In genomic region chr6:151390276-151391020, GRCh38 we compare ENCODE assay signal across 1 cellular context.
TF ChIP-seq lines count a peak whose summit lies in the region.

No MANE protein-coding gene starts in this region.

TF ChIP-seq in HepG2, 621 proteins besides CTCF, POLR2A, EP300 and RAD21 (continued from another document and continues in another):
- TF ChIP-seq, protein P1, sequence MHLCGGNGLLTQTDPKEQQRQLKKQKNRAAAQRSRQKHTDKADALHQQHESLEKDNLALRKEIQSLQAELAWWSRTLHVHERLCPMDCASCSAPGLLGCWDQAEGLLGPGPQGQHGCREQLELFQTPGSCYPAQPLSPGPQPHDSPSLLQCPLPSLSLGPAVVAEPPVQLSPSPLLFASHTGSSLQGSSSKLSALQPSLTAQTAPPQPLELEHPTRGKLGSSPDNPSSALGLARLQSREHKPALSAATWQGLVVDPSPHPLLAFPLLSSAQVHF (CRISPR knock-in tag; IDR thresholded peaks at IDR 0.05), result peak; percentile 81
- TF ChIP-seq SIN3A (IDR thresholded peaks at IDR 0.05; ENCODE audit: borderline replicate concordance, low read depth, low read length), result peak; percentile 0; the same call in 1 of the 2 replicates
- TF ChIP-seq NKX3-1 (CRISPR knock-in tag; IDR thresholded peaks at IDR 0.05), result no peak; the same call in 1 of the 2 replicates
- no peak for TF ChIP-seq ZFP41 (CRISPR knock-in tag; IDR thresholded peaks at IDR 0.05; ENCODE audit: borderline replicate concordance)
- TF ChIP-seq ZNF605 (CRISPR knock-in tag; IDR thresholded peaks at IDR 0.05), result peak; percentile 12; the same call in 1 of the 2 replicates
- peak; percentile 65; the same call in 1 of the 2 replicates for TF ChIP-seq FOXC1 (CRISPR knock-in tag; IDR thresholded peaks at IDR 0.05; ENCODE audit: borderline replicate concordance)
- no peak for TF ChIP-seq SNRNP70 (IDR thresholded peaks at IDR 0.05; ENCODE audit: low read depth, low read length)
- no peak; the same call in 1 of the 2 replicates for TF ChIP-seq ZNF510 (CRISPR knock-in tag; IDR thresholded peaks at IDR 0.05; ENCODE audit: low read depth)
- TF ChIP-seq ZNF446 (CRISPR knock-in tag; IDR thresholded peaks at IDR 0.05), result peak; percentile 58
- no peak for TF ChIP-seq NBN (conservative IDR thresholded peaks at IDR 0.05)
- no peak for TF ChIP-seq ZNF431 (CRISPR knock-in tag; IDR thresholded peaks at IDR 0.05; ENCODE audit: borderline replicate concordance, low read depth)
- peak; percentile 30; the same call in 1 of the 2 replicates for TF ChIP-seq FOXP4 (CRISPR knock-in tag; IDR thresholded peaks at IDR 0.05)
- 0 out of 2 replicates have a peak, but pooled peaks have one; percentile 70 for TF ChIP-seq ZNF766 (CRISPR knock-in tag; IDR thresholded peaks at IDR 0.05; ENCODE audit: borderline replicate concordance)
- TF ChIP-seq ZNF432 (CRISPR knock-in tag; IDR thresholded peaks at IDR 0.05; ENCODE audit: borderline replicate concordance), result no peak
- TF ChIP-seq ZNF451 (CRISPR knock-in tag; IDR thresholded peaks at IDR 0.05), result no peak
- no peak for TF ChIP-seq SETDB1 (CRISPR knock-in tag; IDR thresholded peaks at IDR 0.05; ENCODE audit: borderline replicate concordance)
- no peak for TF ChIP-seq ATF7 (IDR thresholded peaks at IDR 0.05)
- TF ChIP-seq ATF7 (CRISPR knock-in tag; IDR thresholded peaks at IDR 0.05), result no peak
- no peak for TF ChIP-seq ZNF280D (CRISPR knock-in tag; IDR thresholded peaks at IDR 0.05)
- TF ChIP-seq KAT8 (CRISPR knock-in tag; IDR thresholded peaks at IDR 0.05), result peak; percentile 84
- peak; percentile 87 for TF ChIP-seq THAP11 (CRISPR knock-in tag; IDR thresholded peaks at IDR 0.05)
- no peak for TF ChIP-seq ZEB1 (IDR thresholded peaks at IDR 0.05; ENCODE audit: insufficient replicate concordance, low read depth)
- TF ChIP-seq HIVEP1 (CRISPR knock-in tag; IDR thresholded peaks at IDR 0.05), result no peak
- no peak for TF ChIP-seq NFRKB (IDR thresholded peaks at IDR 0.05)
- TF ChIP-seq, protein P2, sequence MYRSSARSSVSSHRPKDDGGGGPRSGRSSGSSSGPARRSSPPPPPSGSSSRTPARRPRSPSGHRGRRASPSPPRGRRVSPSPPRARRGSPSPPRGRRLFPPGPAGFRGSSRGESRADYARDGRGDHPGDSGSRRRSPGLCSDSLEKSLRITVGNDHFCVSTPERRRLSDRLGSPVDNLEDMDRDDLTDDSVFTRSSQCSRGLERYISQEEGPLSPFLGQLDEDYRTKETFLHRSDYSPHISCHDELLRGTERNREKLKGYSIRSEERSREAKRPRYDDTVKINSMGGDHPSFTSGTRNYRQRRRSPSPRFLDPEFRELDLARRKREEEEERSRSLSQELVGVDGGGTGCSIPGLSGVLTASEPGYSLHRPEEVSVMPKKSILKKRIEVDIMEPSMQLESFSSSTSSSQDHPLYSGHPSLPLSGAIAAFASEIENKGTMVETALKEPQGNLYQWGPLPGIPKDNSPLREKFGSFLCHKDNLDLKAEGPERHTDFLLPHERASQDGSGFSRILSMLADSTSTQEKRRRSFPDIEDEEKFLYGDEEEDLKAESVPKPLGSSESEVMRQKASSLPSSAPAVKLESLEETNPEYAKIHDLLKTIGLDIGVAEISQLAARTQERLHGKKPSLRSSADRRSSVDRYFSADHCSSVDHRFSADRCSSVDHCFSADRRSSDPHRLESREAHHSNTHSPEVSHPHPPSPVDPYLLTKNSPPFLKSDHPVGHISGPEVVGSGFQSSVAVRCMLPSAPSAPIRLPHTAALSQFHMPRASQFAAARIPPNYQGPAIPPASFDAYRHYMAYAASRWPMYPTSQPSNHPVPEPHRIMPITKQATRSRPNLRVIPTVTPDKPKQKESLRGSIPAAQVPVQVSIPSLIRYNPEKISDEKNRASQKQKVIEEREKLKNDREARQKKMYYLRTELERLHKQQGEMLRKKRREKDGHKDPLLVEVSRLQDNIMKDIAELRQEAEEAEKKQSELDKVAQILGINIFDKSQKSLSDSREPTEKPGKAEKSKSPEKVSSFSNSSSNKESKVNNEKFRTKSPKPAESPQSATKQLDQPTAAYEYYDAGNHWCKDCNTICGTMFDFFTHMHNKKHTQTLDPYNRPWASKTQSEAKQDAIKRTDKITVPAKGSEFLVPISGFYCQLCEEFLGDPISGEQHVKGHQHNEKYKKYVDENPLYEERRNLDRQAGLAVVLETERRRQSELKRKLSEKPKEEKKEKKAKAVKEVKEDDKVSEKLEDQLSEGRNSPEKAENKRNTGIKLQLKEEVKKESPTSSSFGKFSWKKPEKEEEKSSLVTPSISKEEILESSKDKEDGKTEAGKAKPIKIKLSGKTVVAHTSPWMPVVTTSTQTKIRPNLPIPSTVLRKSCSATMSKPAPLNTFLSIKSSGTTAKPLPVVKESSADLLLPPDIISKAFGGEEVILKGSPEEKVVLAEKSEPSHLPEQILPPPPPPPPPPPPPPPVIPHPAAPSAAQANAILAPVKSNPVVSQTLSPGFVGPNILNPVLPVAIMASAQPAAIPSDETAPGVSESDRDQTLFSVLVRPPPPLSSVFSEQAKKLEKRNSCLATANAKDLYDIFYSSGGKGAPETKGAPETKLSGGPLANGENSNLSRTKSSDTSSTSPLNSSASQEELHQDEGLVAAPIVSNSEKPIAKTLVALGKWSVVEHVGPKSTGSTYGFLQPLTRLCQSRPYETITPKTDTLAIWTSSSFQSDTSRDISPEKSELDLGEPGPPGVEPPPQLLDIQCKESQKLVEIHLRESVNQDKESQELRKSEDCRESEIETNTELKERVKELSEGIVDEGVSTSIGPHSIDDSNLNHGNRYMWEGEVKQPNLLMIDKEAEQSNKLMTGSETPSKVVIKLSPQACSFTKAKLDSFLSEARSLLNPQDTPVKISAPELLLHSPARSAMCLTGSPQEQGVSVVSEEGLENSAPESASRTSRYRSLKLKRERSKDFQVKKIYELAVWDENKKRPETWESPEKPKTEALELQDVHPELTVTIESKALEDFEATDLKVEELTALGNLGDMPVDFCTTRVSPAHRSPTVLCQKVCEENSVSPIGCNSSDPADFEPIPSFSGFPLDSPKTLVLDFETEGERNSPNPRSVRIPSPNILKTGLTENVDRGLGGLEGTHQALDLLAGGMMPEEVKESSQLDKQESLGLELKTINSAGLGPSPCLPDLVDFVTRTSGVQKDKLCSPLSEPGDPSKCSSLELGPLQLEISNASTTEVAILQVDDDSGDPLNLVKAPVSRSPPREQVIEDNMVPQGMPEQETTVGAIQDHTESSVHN (CRISPR knock-in tag; IDR thresholded peaks at IDR 0.05), result 0 out of 2 replicates have a peak, but pooled peaks have one; percentile 6
- TF ChIP-seq RFXAP (CRISPR knock-in tag; IDR thresholded peaks at IDR 0.05; ENCODE audit: borderline replicate concordance), result peak; percentile 77; the same call in 1 of the 2 replicates
- no peak; the same call in 1 of the 2 replicates for TF ChIP-seq HMGXB3 (CRISPR knock-in tag; IDR thresholded peaks at IDR 0.05; ENCODE audit: borderline replicate concordance)
- no peak for TF ChIP-seq ZNF543 (CRISPR knock-in tag; IDR thresholded peaks at IDR 0.05)
- TF ChIP-seq CEBPG (CRISPR knock-in tag; IDR thresholded peaks at IDR 0.05), result peak; percentile 65
- peak; percentile 100 for TF ChIP-seq ZBTB2 (CRISPR knock-in tag; IDR thresholded peaks at IDR 0.05; ENCODE audit: low read depth)
- peak; percentile 73 for TF ChIP-seq ZFX (CRISPR knock-in tag; IDR thresholded peaks at IDR 0.05; ENCODE audit: low read depth)
- TF ChIP-seq STAT5B (CRISPR knock-in tag; IDR thresholded peaks at IDR 0.05), result peak; percentile 17; the same call in 1 of the 2 replicates
- TF ChIP-seq TCF12 (IDR thresholded peaks at IDR 0.05), result no peak
- no peak for TF ChIP-seq TCF12 (CRISPR knock-in tag; IDR thresholded peaks at IDR 0.05)
- no peak for TF ChIP-seq ZUFSP (CRISPR knock-in tag; IDR thresholded peaks at IDR 0.05; ENCODE audit: borderline replicate concordance)
- TF ChIP-seq ZNF30 (CRISPR knock-in tag; IDR thresholded peaks at IDR 0.05), result no peak
- TF ChIP-seq ZNF460 (CRISPR knock-in tag; IDR thresholded peaks at IDR 0.05; ENCODE audit: borderline replicate concordance), result peak; percentile 39; the same call in 1 of the 2 replicates
- TF ChIP-seq, protein P3, sequence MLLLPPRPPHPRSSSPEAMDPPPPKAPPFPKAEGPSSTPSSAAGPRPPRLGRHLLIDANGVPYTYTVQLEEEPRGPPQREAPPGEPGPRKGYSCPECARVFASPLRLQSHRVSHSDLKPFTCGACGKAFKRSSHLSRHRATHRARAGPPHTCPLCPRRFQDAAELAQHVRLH (CRISPR knock-in tag; IDR thresholded peaks at IDR 0.05; ENCODE audit: borderline replicate concordance, low read depth), result peak; percentile 92
- peak; percentile 9 for TF ChIP-seq YY1 (IDR thresholded peaks at IDR 0.05; ENCODE audit: insufficient read depth, insufficient replicate concordance, low read depth, low read length)
